1 cellular context compared by ENCODE assay signal in the genomic region with DNA sequence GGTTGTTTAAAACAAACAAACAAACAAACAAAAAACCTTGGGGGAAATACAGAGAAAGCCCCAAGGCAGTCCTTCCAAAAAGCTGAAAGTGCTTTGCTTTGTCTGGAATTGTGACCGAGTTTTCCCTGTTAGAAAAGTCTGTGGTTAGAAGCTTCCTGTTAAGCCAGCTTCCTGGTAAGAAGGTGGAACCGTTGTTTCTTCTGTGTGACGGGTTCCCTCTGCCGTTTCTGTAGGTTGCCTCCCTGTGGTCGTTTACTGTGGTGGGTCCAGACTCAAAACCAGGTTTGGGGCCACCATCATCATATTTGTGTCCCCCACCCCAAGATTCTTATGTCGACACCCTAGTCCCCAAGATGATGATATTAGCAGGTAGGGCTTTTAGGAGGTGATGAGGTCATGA.
TF ChIP-seq lines count a peak whose summit lies in the region.

No MANE protein-coding gene starts in this region.

TF ChIP-seq in endothelial cell of umbilical vein, 7 proteins besides CTCF, POLR2A, EP300 and RAD21:
- TF ChIP-seq EZH2 (IDR thresholded peaks at IDR 0.05; ENCODE audit: borderline replicate concordance, low read depth, low read length, severe bottlenecking) = no peak
- no peak for TF ChIP-seq FOS (IDR thresholded peaks at IDR 0.05; ENCODE audit: borderline replicate concordance, insufficient read depth, low read length)
- TF ChIP-seq POLR2AphosphoS5 (IDR thresholded peaks at IDR 0.05; ENCODE audit: insufficient read depth, low read depth, low read length) = no peak
- TF ChIP-seq, protein P1, sequence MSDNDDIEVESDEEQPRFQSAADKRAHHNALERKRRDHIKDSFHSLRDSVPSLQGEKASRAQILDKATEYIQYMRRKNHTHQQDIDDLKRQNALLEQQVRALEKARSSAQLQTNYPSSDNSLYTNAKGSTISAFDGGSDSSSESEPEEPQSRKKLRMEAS (IDR thresholded peaks at IDR 0.05; ENCODE audit: insufficient read depth, insufficient read length) = no peak
- no peak for TF ChIP-seq JUN (IDR thresholded peaks at IDR 0.05; ENCODE audit: borderline replicate concordance, insufficient read depth, insufficient read length, low read depth)
- TF ChIP-seq GATA2 (IDR thresholded peaks at IDR 0.05; ENCODE audit: insufficient read depth, insufficient read length, low read depth, low read length) = no peak
- TF ChIP-seq MYC (IDR thresholded peaks at IDR 0.05; ENCODE audit: low read depth, low read length) = no peak
